In genomic region chr22:20909543-20910303, GRCh38 we compare ENCODE assay signal across 1 cellular context.
TF ChIP-seq lines count a peak whose summit lies in the region.

No MANE protein-coding gene starts in this region.

TF ChIP-seq in GM12878, 131 proteins besides CTCF, POLR2A, EP300 and RAD21:
- TF ChIP-seq RUNX3 (IDR thresholded peaks at IDR 0.05; ENCODE audit: low read length) (no peak), MLLT1 (IDR thresholded peaks at IDR 0.05) (peak; percentile 67; the same call in 1 of the 2 replicates), TARDBP (IDR thresholded peaks at IDR 0.05; ENCODE audit: borderline replicate concordance) (no peak)
